ENCODE assay signal across 6 cellular contexts in the genomic region with DNA sequence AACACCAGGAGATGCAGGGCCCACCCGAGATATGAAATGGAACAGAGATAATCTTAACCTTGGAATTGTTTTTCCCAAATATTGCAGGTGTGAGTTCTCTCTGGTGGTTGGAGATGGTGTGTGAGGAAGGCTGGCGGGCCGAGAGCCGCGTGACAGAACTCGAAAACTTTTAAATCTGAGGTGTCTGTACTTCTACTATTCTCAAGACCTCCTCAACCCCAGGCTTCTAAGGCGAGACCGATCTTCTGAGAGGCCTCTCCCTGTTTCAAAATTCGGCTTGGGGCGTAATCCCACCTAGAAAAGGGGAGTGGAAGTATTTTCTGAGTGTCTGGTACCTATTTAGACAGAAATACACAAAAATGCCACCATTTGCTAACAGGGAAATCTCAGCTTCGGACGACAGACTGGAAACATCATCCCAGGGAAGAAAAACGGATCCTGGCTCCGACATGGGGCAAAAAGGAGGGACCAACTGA.
DNase-seq lines count a peak whose midpoint lies in the region; ATAC-seq lines count a peak whose summit lies in the region.

No MANE protein-coding gene starts in this region.

- H3K4me3 ChIP-seq in ACC112 (ENCODE audit: low read depth, low read length), result peak overlapping the region; percentile 91
- peak overlapping the region; percentile 91 for H3K4me3 ChIP-seq in NT2/D1 (ENCODE audit: insufficient read length, low read depth)
- H3K4me3 ChIP-seq in iPS-11a (ENCODE audit: low read depth, low read length), result peak overlapping the region; percentile 100

- H2AFZ ChIP-seq in ACC112 (ENCODE audit: low read length, unreplicated experiment), result peak overlapping the region; percentile 56

- H3K4me1 ChIP-seq in ACC112 (ENCODE audit: control insufficient read depth, insufficient read depth, low read length, unreplicated experiment), result peaks cover 31% of the 10 kb centered on the region
- no peaks in the 10 kb centered on the region for H3K4me1 ChIP-seq in NT2/D1 (ENCODE audit: insufficient read depth, insufficient read length)

- H3K36me3 ChIP-seq in ACC112 (ENCODE audit: insufficient read depth, low read length), result peaks cover 16% of the 10 kb centered on the region
- H3K36me3 ChIP-seq in NT2/D1 (ENCODE audit: insufficient read depth, insufficient read length, low read length), result peaks cover 69% of the 10 kb centered on the region

- H3K27me3 ChIP-seq in ACC112 (ENCODE audit: insufficient read depth, low read length), result no peaks in the 10 kb centered on the region
- no peaks in the 10 kb centered on the region for H3K27me3 ChIP-seq in NT2/D1 (ENCODE audit: insufficient read depth, insufficient read length)

- peak overlapping the region; percentile 69 for H3K27ac ChIP-seq in ACC112 (ENCODE audit: low read depth, low read length)

- ATAC-seq in HG03135 (IDR thresholded peaks at IDR 0.05; ENCODE audit: unreplicated experiment), result no peak

- H3K9me3 ChIP-seq in NT2/D1 (ENCODE audit: insufficient read depth, low read length), result no peaks in the 10 kb centered on the region

- peak overlapping the region; percentile 94 for H3K9ac ChIP-seq in NT2/D1 (ENCODE audit: insufficient read length, low read depth)

- DNase-seq in NT2/D1 (ENCODE audit: low read depth, low spot score) (no peak), NCI-H1092 treated with DMSO at 0.1 percent for 48 hours (lab: John Stamatoyannopoulos, UW) (no peak), SKM-1 treated with dmso at 0.1 percent for 144 hours (lab: John Stamatoyannopoulos, UW; ENCODE audit: unreplicated experiment) (no peak)

- peaks cover 72% of the 10 kb centered on the region for H3K79me2 ChIP-seq in ACC112 (ENCODE audit: control insufficient read depth, insufficient read depth, low read length, unreplicated experiment)
